ENCODE assay signal across 28 cellular contexts in the genomic region with DNA sequence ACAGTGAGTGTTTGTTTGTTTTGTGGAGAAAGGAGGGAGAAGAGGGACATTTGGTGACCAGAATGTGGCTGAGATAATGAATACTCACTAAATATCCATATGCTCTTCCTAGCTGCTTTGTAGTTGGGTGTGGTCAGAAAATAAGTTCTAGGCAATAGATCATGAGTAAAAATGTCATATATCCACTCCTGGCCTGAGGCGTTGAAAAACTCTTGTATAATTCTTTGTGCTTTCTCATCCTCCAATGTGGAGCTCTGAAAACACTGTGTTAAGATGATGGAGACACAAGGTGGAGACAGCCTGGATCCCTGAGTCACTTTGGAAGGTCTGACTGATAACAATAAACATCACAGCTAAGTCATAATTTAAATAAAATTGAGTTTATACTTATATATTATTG. TPM values are rescaled to one million over a fixed set of nuclear protein-coding genes. Genes with fewer than 3 reads are reported as not detected.
"Had no signal": no experiment of that assay in that cellular context is flagged by ENCODE, and none has a peak within 500 bp of the region (broad histone marks: within the 10 kb centered on the region; RNA-seq: fewer than 3 reads in every experiment).

No MANE protein-coding gene starts in this region.

- H3K36me3 ChIP-seq: esophagus muscularis mucosa, heart right ventricle, lower lobe of right lung, prostate gland, right atrium auricular region, suprapubic skin, transverse colon, vagina had no signal

- H3K4me1 Mint-ChIP-seq: nephron progenitor cell had no signal

- ATAC-seq: heart right ventricle; left colon; left ventricle myocardium superior; lower lobe of right lung; naive thymus-derived CD8-positive, alpha-beta T cell; sciatic nerve; stimulated activated naive CD8-positive, alpha-beta T cell treated with anti-CD3 and anti-CD28 coated beads, Interleukin-15, amount 100 ng/mL, for 72 hours had no signal

- H3K27ac Mint-ChIP-seq: naive thymus-derived CD8-positive, alpha-beta T cell; nephron progenitor cell had no signal

- H3K4me1 ChIP-seq: prostate gland had no signal

- H3K9me3 ChIP-seq: esophagus muscularis mucosa, heart right ventricle, lower lobe of right lung, prostate gland, right atrium auricular region, suprapubic skin, transverse colon, vagina had no signal

- H3K36me3 Mint-ChIP-seq: naive thymus-derived CD8-positive, alpha-beta T cell had no signal

- H3K27ac ChIP-seq: epithelial cell of prostate, esophagus muscularis mucosa, prostate gland, suprapubic skin, transverse colon had no signal

- H3K4me2 ChIP-seq: smooth muscle cell had no signal

- DNase-seq: foreskin melanocyte; glutamatergic neuron; heart right ventricle; hippocampal formation; left colon; left ventricle myocardium superior; lower lobe of right lung; naive thymus-derived CD8-positive, alpha-beta T cell; nephron progenitor cell; nucleus accumbens; stimulated activated CD4-positive, alpha-beta T cell treated with anti-CD3 and anti-CD28 coated beads, Interleukin-12 subunit alpha, Interleukin-12 subunit beta, amount 100 ng/mL, for 4 hours; stimulated activated CD4-positive, alpha-beta T cell treated with anti-CD3 and anti-CD28 coated beads, Interleukin-1b, Interleukin-23, amount 100 ng/mL, for 48 hours; stimulated activated CD4-positive, alpha-beta T cell treated with anti-CD3 and anti-CD28 coated beads, Interleukin-4, amount 100 ng/mL, for 1 hour; stimulated activated CD8-positive, alpha-beta memory T cell treated with anti-CD3 and anti-CD28 coated beads, Interleukin-4, amount 100 ng/mL, for 48 hours; stimulated activated naive CD4-positive, alpha-beta T cell; stimulated activated naive CD8-positive, alpha-beta T cell treated with anti-CD3 and anti-CD28 coated beads, Interleukin-15, amount 100 ng/mL, for 72 hours; transverse colon had no signal

- H3K4me3 Mint-ChIP-seq: naive thymus-derived CD8-positive, alpha-beta T cell; nephron progenitor cell; stimulated activated naive CD8-positive, alpha-beta T cell treated with anti-CD3 and anti-CD28 coated beads, Interleukin-15, amount 100 ng/mL, for 72 hours had no signal

- H3K4me3 ChIP-seq: coronary artery, esophagus muscularis mucosa, heart right ventricle, lower lobe of right lung, prostate gland, right atrium auricular region, smooth muscle cell, suprapubic skin, transverse colon, vagina had no signal

- H3K9me3 Mint-ChIP-seq: naive thymus-derived CD8-positive, alpha-beta T cell; nephron progenitor cell; stimulated activated naive CD8-positive, alpha-beta T cell treated with anti-CD3 and anti-CD28 coated beads, Interleukin-15, amount 100 ng/mL, for 72 hours had no signal

- H3K27me3 ChIP-seq: esophagus muscularis mucosa, heart right ventricle, right atrium auricular region, suprapubic skin, vagina had no signal

RNA-seq across cellular contexts. Expression of a gene that starts 28.0 kb away (rescaled TPM):
- total RNA-seq: kidney epithelial cell, osteocyte had no signal

RNA-seq across cellular contexts. Expression of a gene that starts 34.6 kb away (rescaled TPM):
- total RNA-seq: kidney epithelial cell, left colon, osteocyte, sciatic nerve, transverse colon had no signal
